ENCODE assay signal across 38 cellular contexts in genomic region chr14:64170190-64170589, GRCh38.
DNase-seq lines count a peak whose midpoint lies in the region; ATAC-seq, FAIRE-seq and TF ChIP-seq lines count a peak whose summit lies in the region.
"Had no signal": no experiment of that assay in that cellular context is flagged by ENCODE, and none has a peak within 500 bp of the region (broad histone marks: within the 10 kb centered on the region; RNA-seq: fewer than 3 reads in every experiment).

No MANE protein-coding gene starts in this region.

- DNase-seq in GM12891 (ENCODE audit: insufficient read length, low spot score) (peak; percentile 23), NOMO-1 treated with dmso at 0.1 percent for 144 hours (lab: John Stamatoyannopoulos, UW; ENCODE audit: unreplicated experiment) (peak; percentile 10), memory B cell (ENCODE audit: low spot score in 2 of 2) (peak; percentile 29 to 62), kidney glomerular epithelial cell (lab: John Stamatoyannopoulos, UW) (no peak), foreskin fibroblast (no peak), DMS153 (lab: John Stamatoyannopoulos, UW) (no peak)
- DNase-seq: activated CD8-positive, alpha-beta memory T cell treated with anti-CD3 and anti-CD28 coated beads, Interleukin-2, amount 50 U/mL, for 48 hours; activated CD8-positive, alpha-beta T cell treated with anti-CD3 and anti-CD28 coated beads for 36 hours; activated naive CD4-positive, alpha-beta T cell treated with anti-CD3 and anti-CD28 coated beads, Interleukin-2, amount 50 U/mL, for 16 hours; CD4-positive, alpha-beta T cell; cerebellar nuclear complex; dermis blood vessel endothelial cell; DND-41; endodermal cell; GF-D8; islet precursor cell; left ventricle myocardium superior; naive thymus-derived CD4-positive, alpha-beta T cell; NCI-H1417; NCI-H2029 treated with DMSO at 0.1 percent for 48 hours; NCI-H2227 treated with DMSO at 0.1 percent for 48 hours; NCI-H69; OCI-M1; stimulated activated CD8-positive, alpha-beta memory T cell treated with anti-CD3 and anti-CD28 coated beads, Interleukin-4, amount 100 ng/mL, for 48 hours; stomach; T-helper 2 cell had no signal

- peaks cover 7% of the 10 kb centered on the region for H3K36me3 Mint-ChIP-seq in memory B cell

- peak overlapping the region; percentile 63 for H3K27ac Mint-ChIP-seq in memory B cell
- H3K27ac Mint-ChIP-seq: activated CD8-positive, alpha-beta T cell treated with anti-CD3 and anti-CD28 coated beads for 36 hours; activated T-helper 17 cell treated with anti-CD3 and anti-CD28 coated beads, Interleukin-2, amount 50 U/mL, for 72 hours; brain; CD4-positive, alpha-beta T cell; endodermal cell; naive thymus-derived CD4-positive, alpha-beta T cell had no signal

- no peaks in the 10 kb centered on the region for H3K9me3 Mint-ChIP-seq in memory B cell
- H3K9me3 Mint-ChIP-seq: activated CD8-positive, alpha-beta T cell treated with anti-CD3 and anti-CD28 coated beads for 36 hours; activated T-helper 17 cell treated with anti-CD3 and anti-CD28 coated beads, Interleukin-2, amount 50 U/mL, for 72 hours; brain; CD4-positive, alpha-beta T cell; endodermal cell; naive thymus-derived CD4-positive, alpha-beta T cell had no signal

- H3K27me3 Mint-ChIP-seq in memory B cell, result no peaks in the 10 kb centered on the region
- H3K27me3 Mint-ChIP-seq: activated CD8-positive, alpha-beta T cell treated with anti-CD3 and anti-CD28 coated beads for 36 hours; activated T-helper 17 cell treated with anti-CD3 and anti-CD28 coated beads, Interleukin-2, amount 50 U/mL, for 72 hours; brain; CD4-positive, alpha-beta T cell; naive thymus-derived CD4-positive, alpha-beta T cell had no signal

- ATAC-seq in HG02623 (IDR thresholded peaks at IDR 0.05; ENCODE audit: unreplicated experiment) (peak; percentile 38), memory B cell (ENCODE audit: low read depth) (peak; percentile 100), HG02759 (IDR thresholded peaks at IDR 0.05; ENCODE audit: unreplicated experiment) (no peak)
- ATAC-seq: A549; activated CD8-positive, alpha-beta T cell treated with anti-CD3 and anti-CD28 coated beads for 36 hours; activated T-helper 17 cell treated with anti-CD3 and anti-CD28 coated beads, Interleukin-2, amount 50 U/mL, for 72 hours; esophagus mucosa; K562; left ventricle myocardium superior; naive thymus-derived CD4-positive, alpha-beta T cell; sciatic nerve; SK-N-SH treated with all-trans-retinoic acid at 6 μM for 48 hours had no signal

- TF ChIP-seq POLR2A in GM12891 (IDR thresholded peaks at IDR 0.05; ENCODE audit: low read depth, low read length), result no peak

- FAIRE-seq in GM12891 (lab: Jason Lieb, UNC), result peak; percentile 96
- FAIRE-seq: A549, K562 had no signal

- H3K4me3 ChIP-seq in foreskin fibroblast (ENCODE audit: low read depth in 1 of 2, low read length in 2 of 2), result no peak overlapping the region
- H3K4me3 ChIP-seq: A549, HAP-1, K562, prostate gland, stomach, vagina had no signal

- H3K4me3 Mint-ChIP-seq in memory B cell, result no peak overlapping the region
- H3K4me3 Mint-ChIP-seq: activated CD8-positive, alpha-beta T cell treated with anti-CD3 and anti-CD28 coated beads for 36 hours; activated T-helper 17 cell treated with anti-CD3 and anti-CD28 coated beads, Interleukin-2, amount 50 U/mL, for 72 hours; brain; CD4-positive, alpha-beta T cell; endodermal cell; naive thymus-derived CD4-positive, alpha-beta T cell had no signal

- no peak for TF ChIP-seq CTCF in foreskin fibroblast (IDR thresholded peaks at IDR 0.05; ENCODE audit: low read depth, low read length)

- H3K4me1 Mint-ChIP-seq in memory B cell, result peaks cover 9% of the 10 kb centered on the region
- H3K4me1 Mint-ChIP-seq: activated T-helper 17 cell treated with anti-CD3 and anti-CD28 coated beads, Interleukin-2, amount 50 U/mL, for 72 hours; brain; endodermal cell had no signal

TF ChIP-seq in GM12891, 5 proteins besides CTCF, POLR2A, EP300 and RAD21:
- TF ChIP-seq SPI1 (IDR thresholded peaks at IDR 0.05; ENCODE audit: low read depth, low read length) (peak; percentile 94), TAF1 (IDR thresholded peaks at IDR 0.05; ENCODE audit: low read depth, low read length) (no peak)

Comparison
In these comparisons a context has a peak if more than half of its experiments do, and no peak if none do; other contexts are left out.
1. DNase-seq: peak in GM12891 (single experiment), NOMO-1 treated with dmso at 0.1 percent for 144 hours (single experiment) and memory B cell (2 of 2); none in kidney glomerular epithelial cell (single experiment), foreskin fibroblast (0 of 2) and DMS153 (single experiment).